ENCODE assay signal across 24 cellular contexts in genomic region chr19:40009674-40010073, GRCh38. TPM values are rescaled to one million over a fixed set of nuclear protein-coding genes. Genes with fewer than 3 reads are reported as not detected.
DNase-seq lines count a peak whose midpoint lies in the region; ATAC-seq, FAIRE-seq and TF ChIP-seq lines count a peak whose summit lies in the region.
"Had no signal": no experiment of that assay in that cellular context is flagged by ENCODE, and none has a peak within 500 bp of the region (broad histone marks: within the 10 kb centered on the region; RNA-seq: fewer than 3 reads in every experiment).

No MANE protein-coding gene starts in this region.

- TF ChIP-seq POLR2A in A549 (IDR thresholded peaks at IDR 0.05; ENCODE audit: low read length) (no peak), GM12878 (IDR thresholded peaks at IDR 0.05; ENCODE audit: low read depth, low read length) (no peak), uterus (IDR thresholded peaks at IDR 0.05) (no peak)

- FAIRE-seq in A549 (lab: Jason Lieb, UNC): peak; percentile 99
- peak; percentile 3 for FAIRE-seq in G401.6 (lab: Jason Lieb, UNC)
- no peak for FAIRE-seq in GM12878 (lab: Jason Lieb, UNC)
- FAIRE-seq: A204.1, GM12892, GM18507 had no signal

- H3K36me3 Mint-ChIP-seq in endothelial cell (ENCODE audit: low read depth, unreplicated experiment): peaks cover 51% of the 10 kb centered on the region

- DNase-seq in A549 (ENCODE audit: low read depth in 1 of 2, low spot score in 1 of 2) (no peak), GM12878 (ENCODE audit: low read depth, low spot score) (no peak), endothelial cell (ENCODE audit: low spot score) (no peak), uterus (no peak), MV-4-11 (lab: John Stamatoyannopoulos, UW) (no peak)
- DNase-seq: 8988T; AML-193; CD4-positive, alpha-beta T cell; CD8-positive, alpha-beta T cell; DMS 273 treated with DMSO at 0.1 percent for 48 hours; DMS153; DMS53; DMS79; DND-41; EL; GF-D8 had no signal

- ATAC-seq in A549: no peak
- ATAC-seq in GM12878: no peak
- no peak for ATAC-seq in HG02588 (IDR thresholded peaks at IDR 0.05; ENCODE audit: unreplicated experiment)
- ATAC-seq: CD8-positive, alpha-beta T cell had no signal

- H3K9me3 Mint-ChIP-seq in endothelial cell (ENCODE audit: unreplicated experiment): peaks cover 6% of the 10 kb centered on the region

- H3K4me3 ChIP-seq in A549 (no peak overlapping the region), GM12878 (no peak overlapping the region), uterus (no peak overlapping the region)
- H3K4me3 ChIP-seq: BLaER1 treated with 17β-estradiol and CSF1 and Interleukin-3, amounts not matched to agents 10 nM and 100 nM had no signal

- POLR2A ChIA-PET in A549 (lab: Yijun Ruan, JAX): no interaction called here
- POLR2A ChIA-PET in GM12878 (lab: Charles Lee): interaction anchor here (1.3 kb wide), 1 partner anchor 9 kb away, joined by 3 read pairs; no protein-coding TSS in a partner anchor

- CTCF ChIA-PET in A549 (lab: Yijun Ruan, JAX) (interaction anchor here (1.1 to 1.9 kb wide), 5 partner anchors 10 to 130 kb away, joined by 3 to 7 read pairs (median 4); no protein-coding TSS in a partner anchor), GM12878 (lab: Yijun Ruan, JAX) (interaction anchor here (0.6 kb wide), 2 partner anchors 201 to 552 kb away, joined by 3 read pairs; no protein-coding TSS in a partner anchor)

- RAD21 ChIA-PET in GM12878 (lab: Charles Lee; ENCODE audit: unreplicated experiment): no interaction called here

- in situ Hi-C loops in GM12878 (cut with MboI): no loop called here

- peak overlapping the region; percentile 9 for H3K4me3 Mint-ChIP-seq in endothelial cell (ENCODE audit: unreplicated experiment)
- H3K4me3 Mint-ChIP-seq: B cell; CD4-positive, alpha-beta T cell; CD8-positive, alpha-beta T cell had no signal

- H3K36me3 ChIP-seq in GM12878 (ENCODE audit: control insufficient read depth in 2 of 2, insufficient read depth in 2 of 2, low read length in 1 of 2) (peaks cover 2 to 16% of the 10 kb centered on the region in 2 experiments; a peak in 3 of 4 replicates), uterus (no peaks in the 10 kb centered on the region)

- H3K27ac ChIP-seq in A549 (no peak overlapping the region), GM12878 (ENCODE audit: control insufficient read depth, insufficient read depth) (no peak overlapping the region), uterus (no peak overlapping the region)
- H3K27ac ChIP-seq: BLaER1 treated with 17β-estradiol and CSF1 and Interleukin-3, amounts not matched to agents 10 nM and 100 nM; C4-2B had no signal

- TF ChIP-seq CTCF in A549 (IDR thresholded peaks at IDR 0.05) (no peak), GM12878 (IDR thresholded peaks at IDR 0.05 in 2 of 3, conservative IDR thresholded peaks at IDR 0.05 in 1 of 3; ENCODE audit: control insufficient read depth in 2 of 3, extremely low read depth in 1 of 3, insufficient read depth in 1 of 3, low read depth in 3 of 3, low read length in 3 of 3) (no peak), endothelial cell (IDR thresholded peaks at IDR 0.05; ENCODE audit: unreplicated experiment) (no peak), uterus (IDR thresholded peaks at IDR 0.05) (no peak)

- TF ChIP-seq RAD21 in A549 (conservative IDR thresholded peaks at IDR 0.05 in 1 of 2, IDR thresholded peaks at IDR 0.05 in 1 of 2): no peak
- TF ChIP-seq RAD21 in GM12878 (IDR thresholded peaks at IDR 0.05; ENCODE audit: insufficient read depth, low read depth, low read length): no peak

- H3K4me1 ChIP-seq in A549 (no peaks in the 10 kb centered on the region), GM12878 (ENCODE audit: control insufficient read depth, insufficient read depth, low read length) (peaks cover 3% of the 10 kb centered on the region; the same call in 1 of the 2 replicates), uterus (no peaks in the 10 kb centered on the region)
- H3K4me1 ChIP-seq: BLaER1 treated with 17β-estradiol and CSF1 and Interleukin-3, amounts not matched to agents 10 nM and 100 nM had no signal

- H3K27ac Mint-ChIP-seq in endothelial cell (ENCODE audit: unreplicated experiment): no peak overlapping the region
- H3K27ac Mint-ChIP-seq: B cell; CD4-positive, alpha-beta T cell; CD8-positive, alpha-beta T cell had no signal

- no TSS peak for BruUV-seq in GM12878 (replicated peaks; lab: Mats Ljungman, UMichigan)

- no peak overlapping the region for H2AFZ ChIP-seq in GM12878 (ENCODE audit: control insufficient read depth, low read depth, low read length)

- H3K27me3 ChIP-seq in GM12878 (replicated peaks in 1 of 2; ENCODE audit: control insufficient read depth in 2 of 2, insufficient read depth in 2 of 2, low read length in 1 of 2) (no peaks in the 10 kb centered on the region), uterus (no peaks in the 10 kb centered on the region)
- H3K27me3 ChIP-seq: BLaER1 treated with 17β-estradiol and CSF1 and Interleukin-3, amounts not matched to agents 10 nM and 100 nM had no signal

- SMC1A ChIA-PET in GM12878 (lab: Charles Lee; ENCODE audit: uncharacterized antibody, unreplicated experiment): no interaction called here

- H3K4me1 Mint-ChIP-seq in endothelial cell (ENCODE audit: unreplicated experiment): no peaks in the 10 kb centered on the region
- H3K4me1 Mint-ChIP-seq: B cell had no signal

- no peaks in the 10 kb centered on the region for H4K20me1 ChIP-seq in GM12878 (ENCODE audit: control insufficient read depth, insufficient read depth)
- H4K20me1 ChIP-seq: BLaER1 treated with 17β-estradiol and CSF1 and Interleukin-3, amounts not matched to agents 10 nM and 100 nM had no signal

- H3K9me3 ChIP-seq in A549 (peaks cover 92% of the 10 kb centered on the region), GM12878 (replicated peaks; ENCODE audit: control insufficient read depth, insufficient read depth, low read length) (peaks cover 15% of the 10 kb centered on the region), uterus (peaks cover 0 to 12% of the 10 kb centered on the region in 2 donors)

- H3K9ac ChIP-seq in GM12878 (ENCODE audit: control insufficient read depth, insufficient read depth, low read length): no peak overlapping the region
- H3K9ac ChIP-seq: BLaER1 treated with 17β-estradiol and CSF1 and Interleukin-3, amounts not matched to agents 10 nM and 100 nM had no signal

- no peaks in the 10 kb centered on the region for H3K79me2 ChIP-seq in GM12878 (ENCODE audit: control insufficient read depth, insufficient read depth, low read length)

- no peak overlapping the region for H3K4me2 ChIP-seq in A549
- H3K4me2 ChIP-seq in GM12878 (ENCODE audit: control insufficient read depth, insufficient read depth): no peak overlapping the region
- H3K4me2 ChIP-seq: BLaER1 treated with 17β-estradiol and CSF1 and Interleukin-3, amounts not matched to agents 10 nM and 100 nM had no signal

- H3K27me3 Mint-ChIP-seq in endothelial cell (ENCODE audit: unreplicated experiment): no peaks in the 10 kb centered on the region
- H3K27me3 Mint-ChIP-seq: B cell; CD4-positive, alpha-beta T cell had no signal

- intact Hi-C loops in GM12878 (cut with micrococcal nuclease; ENCODE audit: unreplicated experiment): no loop called here
- intact Hi-C loops in uterus (cut with DNase I; ENCODE audit: low total_unique reads): no loop called here

- TF ChIP-seq EP300 in A549 (IDR thresholded peaks at IDR 0.05) (no peak), GM12878 (IDR thresholded peaks at IDR 0.05; ENCODE audit: borderline replicate concordance in 1 of 2, control insufficient read depth in 1 of 2, low read depth in 2 of 2, low read length in 2 of 2) (no peak)

RNA-seq across cellular contexts. Expression of gene ZNF546, which starts 12.8 kb away (rescaled TPM):
- polyA plus RNA-seq in A549 (2011; rRNA removed) (6.0 and 6.4 TPM in 2 replicates), A549 (2017; fragmentation: RNase III; extraction: RNeasy Plus Mini Kit Qiagen cat#74134 plus additional on column Dnase treatment) (3.1 to 3.8 TPM (median 3.7 TPM) in 3 replicates), GM12878 (2011; rRNA removed) (3.4 and 7.0 TPM in 2 replicates), GM12878 (2014; fragmentation: Illumina TruSeq; extraction: Trizol) (2.1 and 3.6 TPM in 2 replicates), GM12878 (2014; fragmentation: Nextera tagmentation; extraction: Ambion mirVana) (1 to 10 TPM in 1 of 2 experiments, under 1 TPM in 1; 0.88 to 1.4 TPM), GM12878 (2014; rRNA removed) (1.4 and 2.0 TPM in 2 replicates), GM12878 (2016; fragmentation: Nextera tagmentation; extraction: Ambion mirVana) (1 to 10 TPM; 1.6 to 2.7 TPM)
- polyA plus RNA-seq in A549 (2012; cell fraction: cytosol; rRNA removed): 0.78 and 0.95 TPM in 2 replicates
- polyA plus RNA-seq in A549 (2012; cell fraction: nucleus; rRNA removed): 0.93 and 0.97 TPM in 2 replicates
- 8.5 and 13.3 TPM in 2 replicates for polyA minus RNA-seq in A549 (2011; rRNA and poly(A)+ RNA removed)
- 32.2 and 35.0 TPM in 2 replicates for total RNA-seq in GM12878 (2013; cell fraction: nucleolus; rRNA removed)
- total RNA-seq in GM12878 (2014; rRNA removed) (4.1 and 6.1 TPM in 2 replicates), GM12878 (2014; rRNA removed; fragmentation: Illumina TruSeq; extraction: Trizol) (3.4 and 4.3 TPM in 2 replicates), GM12878 (2021) (3.2 and 3.3 TPM in 2 replicates), endothelial cell (ENCODE audit: unreplicated experiment) (4.0 TPM), uterus (10 to 100 TPM in 1 of 4 donors, 1 to 10 TPM in 3; 1.0 to 18.9 (median 6.3) TPM)
- 0.52 TPM for polyA plus RNA-seq in GM12878 (2011; ENCODE audit: low read depth)
- 1.1 and 1.4 TPM in 2 replicates for polyA plus RNA-seq in GM12878 (2011; cell fraction: cytosol; rRNA removed)
- 2.4 TPM in 2 replicates for polyA plus RNA-seq in GM12878 (2011; cell fraction: nucleus; rRNA removed)
- polyA plus RNA-seq in GM12878 (2012): 0.92 and 3.1 TPM in 2 replicates
- polyA minus RNA-seq in GM12878 (2011; rRNA and poly(A)+ RNA removed): 6.6 and 10.4 TPM in 2 replicates
- 2.1 and 4.0 TPM in 2 replicates for polyA minus RNA-seq in GM12878 (2011; cell fraction: cytosol; rRNA and poly(A)+ RNA removed)
- 3.0 and 4.8 TPM in 2 replicates for polyA minus RNA-seq in GM12878 (2011; cell fraction: nucleus; rRNA and poly(A)+ RNA removed)

RNA-seq across cellular contexts. Expression of gene PSMC4, which starts 38.7 kb away (rescaled TPM):
- 192 and 208 TPM in 2 replicates for polyA plus RNA-seq in A549 (2011; rRNA removed)
- 371 and 460 TPM in 2 replicates for polyA plus RNA-seq in A549 (2012; cell fraction: cytosol; rRNA removed)
- 457 and 591 TPM in 2 replicates for polyA plus RNA-seq in A549 (2012; cell fraction: nucleus; rRNA removed)
- 276 to 295 TPM (median 284 TPM) in 3 replicates for polyA plus RNA-seq in A549 (2017; fragmentation: RNase III; extraction: RNeasy Plus Mini Kit Qiagen cat#74134 plus additional on column Dnase treatment)
- 147 and 219 TPM in 2 replicates for polyA minus RNA-seq in A549 (2011; rRNA and poly(A)+ RNA removed)
- total RNA-seq in GM12878 (2013; cell fraction: nucleolus; rRNA removed): 32.5 and 41.0 TPM in 2 replicates
- 134 and 138 TPM in 2 replicates for total RNA-seq in GM12878 (2014; rRNA removed)
- 97.2 and 103 TPM in 2 replicates for total RNA-seq in GM12878 (2014; rRNA removed; fragmentation: Illumina TruSeq; extraction: Trizol)
- total RNA-seq in GM12878 (2021): 109 TPM in 2 replicates
- polyA plus RNA-seq in GM12878 (2011; ENCODE audit: low read depth): 54.1 TPM
- polyA plus RNA-seq in GM12878 (2011; rRNA removed): 20.9 and 55.2 TPM in 2 replicates
- 63.6 and 73.3 TPM in 2 replicates for polyA plus RNA-seq in GM12878 (2011; cell fraction: cytosol; rRNA removed)
- polyA plus RNA-seq in GM12878 (2011; cell fraction: nucleus; rRNA removed): 99.5 and 124 TPM in 2 replicates
- 63.5 and 80.8 TPM in 2 replicates for polyA plus RNA-seq in GM12878 (2012)
- polyA plus RNA-seq in GM12878 (2014; fragmentation: Illumina TruSeq; extraction: Trizol): 87.6 and 115 TPM in 2 replicates
- 100 to 1,000 TPM; 203 to 328 TPM for polyA plus RNA-seq in GM12878 (2014; fragmentation: Nextera tagmentation; extraction: Ambion mirVana)
- 84.1 and 99.7 TPM in 2 replicates for polyA plus RNA-seq in GM12878 (2014; rRNA removed)
- polyA plus RNA-seq in GM12878 (2016; fragmentation: Nextera tagmentation; extraction: Ambion mirVana): 100 to 1,000 TPM; 176 to 182 TPM
- 30.6 and 33.3 TPM in 2 replicates for polyA minus RNA-seq in GM12878 (2011; rRNA and poly(A)+ RNA removed)
- 16.7 and 27.0 TPM in 2 replicates for polyA minus RNA-seq in GM12878 (2011; cell fraction: cytosol; rRNA and poly(A)+ RNA removed)
- 17.2 and 25.8 TPM in 2 replicates for polyA minus RNA-seq in GM12878 (2011; cell fraction: nucleus; rRNA and poly(A)+ RNA removed)
- 101 TPM for total RNA-seq in endothelial cell (ENCODE audit: unreplicated experiment)
- total RNA-seq in uterus: 100 to 1,000 TPM in 1 of 4 donors, 10 to 100 TPM in 3; 59.4 to 162 (median 67.2) TPM

RNA-seq across cellular contexts. Expression of gene ZNF780B, which starts 46.4 kb away (rescaled TPM):
- polyA plus RNA-seq in A549 (2011; rRNA removed) (10.0 and 15.7 TPM in 2 replicates), A549 (2017; fragmentation: RNase III; extraction: RNeasy Plus Mini Kit Qiagen cat#74134 plus additional on column Dnase treatment) (7.1 to 10.3 TPM (median 8.7 TPM) in 3 replicates), GM12878 (2011; rRNA removed) (24.0 and 26.3 TPM in 2 replicates), GM12878 (2014; fragmentation: Illumina TruSeq; extraction: Trizol) (20.5 and 35.1 TPM in 2 replicates), GM12878 (2014; fragmentation: Nextera tagmentation; extraction: Ambion mirVana) (10 to 100 TPM in 1 of 2 experiments, 1 to 10 TPM in 1; 9.3 to 10.7 TPM), GM12878 (2014; rRNA removed) (8.0 and 13.9 TPM in 2 replicates), GM12878 (2016; fragmentation: Nextera tagmentation; extraction: Ambion mirVana) (1 to 10 TPM; 7.3 to 9.0 TPM)
- 2.7 and 3.7 TPM in 2 replicates for polyA plus RNA-seq in A549 (2012; cell fraction: cytosol; rRNA removed)
- 1.8 and 3.1 TPM in 2 replicates for polyA plus RNA-seq in A549 (2012; cell fraction: nucleus; rRNA removed)
- polyA minus RNA-seq in A549 (2011; rRNA and poly(A)+ RNA removed): 21.9 and 27.0 TPM in 2 replicates
- 186 and 191 TPM in 2 replicates for total RNA-seq in GM12878 (2013; cell fraction: nucleolus; rRNA removed)
- total RNA-seq in GM12878 (2014; rRNA removed) (8.4 and 13.7 TPM in 2 replicates), GM12878 (2014; rRNA removed; fragmentation: Illumina TruSeq; extraction: Trizol) (18.8 and 23.9 TPM in 2 replicates), GM12878 (2021) (19.0 and 20.2 TPM in 2 replicates), endothelial cell (ENCODE audit: unreplicated experiment) (22.6 TPM), uterus (10 to 100 TPM in 2 of 4 donors, 1 to 10 TPM in 2; 8.2 to 48.3 (median 18.2) TPM)
- polyA plus RNA-seq in GM12878 (2011; ENCODE audit: low read depth): 1.8 TPM
- polyA plus RNA-seq in GM12878 (2011; cell fraction: cytosol; rRNA removed): 6.6 and 9.4 TPM in 2 replicates
- 26.3 and 36.1 TPM in 2 replicates for polyA plus RNA-seq in GM12878 (2011; cell fraction: nucleus; rRNA removed)
- 10.9 and 17.6 TPM in 2 replicates for polyA plus RNA-seq in GM12878 (2012)
- 25.9 and 34.8 TPM in 2 replicates for polyA minus RNA-seq in GM12878 (2011; rRNA and poly(A)+ RNA removed)
- 4.0 and 9.8 TPM in 2 replicates for polyA minus RNA-seq in GM12878 (2011; cell fraction: cytosol; rRNA and poly(A)+ RNA removed)
- polyA minus RNA-seq in GM12878 (2011; cell fraction: nucleus; rRNA and poly(A)+ RNA removed): 23.7 and 33.4 TPM in 2 replicates

Comparison
In these comparisons a context has a peak if more than half of its experiments do, and no peak if none do; other contexts are left out.
1. Of the 24 proteins assayed by ChIP-seq in both GM12878 and A549: peak only in GM12878: none; only in A549: CHD4 and KDM1A; in both: none; in neither: 22.